8 cellular contexts compared by ENCODE assay signal in the genomic region with DNA sequence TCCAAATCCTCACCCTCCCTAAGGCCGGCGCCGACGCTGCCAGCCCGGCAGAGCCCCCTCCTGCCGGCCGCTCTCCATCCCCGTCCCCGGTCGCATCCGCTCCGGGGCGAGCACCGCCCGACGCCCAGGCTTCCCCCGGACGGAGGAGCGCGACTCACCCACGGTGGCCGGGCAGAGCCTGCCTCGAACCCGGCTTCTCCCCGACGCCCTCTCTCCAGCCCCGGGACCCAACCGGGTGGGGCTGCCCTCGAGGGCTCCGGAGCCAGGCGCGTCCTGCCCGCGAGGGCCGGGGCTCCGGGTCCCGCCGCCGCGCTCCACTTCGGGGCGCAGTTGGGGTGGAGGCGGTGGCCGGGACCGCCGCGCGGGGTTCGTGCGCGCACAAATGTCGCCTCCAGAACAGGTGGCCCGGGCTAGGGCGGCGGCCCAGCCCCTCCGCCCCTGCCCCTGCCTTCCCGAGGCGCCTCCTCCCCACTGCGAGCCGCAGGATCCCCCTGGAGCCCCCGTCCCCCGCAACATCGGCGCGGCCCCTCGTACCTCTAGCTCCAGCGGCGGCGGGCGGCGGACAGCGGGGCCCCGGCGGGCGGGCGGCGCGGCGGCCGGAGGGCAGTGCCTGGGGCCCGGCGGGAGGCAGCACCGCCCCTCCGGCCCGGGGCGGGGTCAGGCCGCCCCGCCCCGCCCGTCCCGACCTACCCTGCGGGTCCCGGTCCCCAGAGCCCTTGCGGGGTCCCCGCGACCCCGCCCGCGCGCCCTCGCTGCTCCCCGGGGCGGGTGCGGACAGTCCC. TPM values are rescaled to one million over a fixed set of nuclear protein-coding genes. Genes with fewer than 3 reads are reported as not detected.
A peak's percentile ranks its signal among the peaks of the same experiment; 100 is the strongest.
DNase-seq lines count a peak whose midpoint lies in the region; ATAC-seq, FAIRE-seq and TF ChIP-seq lines count a peak whose summit lies in the region.

Gene A4GALT (minus strand): TSS at position 608 of the 782 bp plus-strand sequence. CDS start 26,919 bp downstream, outside the sequence.

- no peak for FAIRE-seq in HTR-8/SVneo (lab: Jason Lieb, UNC)

- ATAC-seq in effector memory CD8-positive, alpha-beta T cell (replicated peaks), result peak; percentile 29
- ATAC-seq in HG02973 (IDR thresholded peaks at IDR 0.05; ENCODE audit: unreplicated experiment) (no peak), HG03571 (IDR thresholded peaks at IDR 0.05; ENCODE audit: unreplicated experiment) (no peak)

- H3K79me2 ChIP-seq in OCI-LY7 (ENCODE audit: insufficient read depth, low read depth, low read length), result peaks cover 48% of the 10 kb centered on the region

- H3K36me3 Mint-ChIP-seq in effector memory CD8-positive, alpha-beta T cell (ENCODE audit: insufficient read depth), result no peaks in the 10 kb centered on the region
- no peaks in the 10 kb centered on the region for H3K36me3 Mint-ChIP-seq in mesothelial cell of epicardium

- TF ChIP-seq CTCF in GM12875 (IDR thresholded peaks at IDR 0.05; ENCODE audit: borderline replicate concordance, insufficient read depth, low read depth, low read length) (0 out of 2 replicates have a peak, but pooled peaks have one; percentile 1), OCI-LY7 (conservative IDR thresholded peaks at IDR 0.05; ENCODE audit: low read length) (no peak; the same call in 1 of the 2 replicates), mesothelial cell of epicardium (IDR thresholded peaks at IDR 0.05; ENCODE audit: unreplicated experiment) (no peak), uterus (IDR thresholded peaks at IDR 0.05) (no peak)

- peaks cover 71 to 84% of the 10 kb centered on the region in 2 donors for H3K27me3 Mint-ChIP-seq in effector memory CD8-positive, alpha-beta T cell
- peaks cover 62% of the 10 kb centered on the region for H3K27me3 Mint-ChIP-seq in mesothelial cell of epicardium (ENCODE audit: low read depth)

- H3K27ac ChIP-seq in OCI-LY7 (ENCODE audit: low read depth, low read length, poor library complexity, severe bottlenecking), result peak within 1 kb of the TSS; percentile 97
- H3K27ac ChIP-seq in uterus, result peak within 1 kb of the TSS; percentile 82 to 97

- H3K9me3 Mint-ChIP-seq in effector memory CD8-positive, alpha-beta T cell, result no peaks in the 10 kb centered on the region
- H3K9me3 Mint-ChIP-seq in mesothelial cell of epicardium, result no peaks in the 10 kb centered on the region

- POLR2A ChIA-PET in OCI-LY7 (lab: Charles Lee), result interaction anchor here (0.6 kb wide), 2 partner anchors 65 to 78 kb away, joined by 3 read pairs; no protein-coding TSS in a partner anchor

- H3K4me3 Mint-ChIP-seq in effector memory CD8-positive, alpha-beta T cell, result peak within 1 kb of the TSS; percentile 71 to 81
- H3K4me3 Mint-ChIP-seq in mesothelial cell of epicardium, result peak within 1 kb of the TSS; percentile 64

- H3K27me3 ChIP-seq in uterus, result no peaks in the 10 kb centered on the region

- no peaks in the 10 kb centered on the region for H3K9me3 ChIP-seq in OCI-LY7 (ENCODE audit: low read length)
- no peaks in the 10 kb centered on the region for H3K9me3 ChIP-seq in uterus

- peak within 1 kb of the TSS; percentile 75 for H2AFZ ChIP-seq in OCI-LY7 (ENCODE audit: low read length)

- peaks cover 14 to 16% of the 10 kb centered on the region in 2 donors for H3K4me1 Mint-ChIP-seq in effector memory CD8-positive, alpha-beta T cell (ENCODE audit: low read depth in 2 of 2)
- peaks cover 26% of the 10 kb centered on the region for H3K4me1 Mint-ChIP-seq in mesothelial cell of epicardium

- no peak within 1 kb of the TSS for H3K27ac Mint-ChIP-seq in effector memory CD8-positive, alpha-beta T cell
- no peak within 1 kb of the TSS for H3K27ac Mint-ChIP-seq in mesothelial cell of epicardium

- CTCF ChIA-PET in OCI-LY7 (lab: Charles Lee; ENCODE audit: unreplicated experiment), result interaction anchor here (0.5 to 1.2 kb wide), 4 partner anchors 14 to 1665 kb away, joined by 3 to 8 read pairs (median 3); no protein-coding TSS in a partner anchor

- H3K4me3 ChIP-seq in GM12875 (ENCODE audit: low read depth, low read length), result peak within 1 kb of the TSS; percentile 92
- peak within 1 kb of the TSS; percentile 83 for H3K4me3 ChIP-seq in OCI-LY7 (ENCODE audit: low read depth, low read length, poor library complexity, severe bottlenecking)
- H3K4me3 ChIP-seq in uterus, result peak within 1 kb of the TSS; percentile 45 to 69

- peak in 1 of 2 donors; percentile 26 for TF ChIP-seq POLR2A in uterus (IDR thresholded peaks at IDR 0.05)

- no peaks in the 10 kb centered on the region for H3K9me2 ChIP-seq in OCI-LY7 (ENCODE audit: insufficient read depth, low read length)

- peak within 1 kb of the TSS; percentile 98 for H3K4me2 ChIP-seq in OCI-LY7 (ENCODE audit: low read length)

- DNase-seq in OCI-LY7 (ENCODE audit: low spot score) (peak; percentile 61), mesothelial cell of epicardium (ENCODE audit: low spot score in 2 of 2, unreplicated experiment in 2 of 2) (no peak), uterus (no peak), HTR-8/SVneo (ENCODE audit: insufficient read length, low spot score) (no peak)
- no peak for DNase-seq in effector memory CD8-positive, alpha-beta T cell

- BruUV-seq in OCI-LY7 (replicated peaks; lab: Mats Ljungman, UMichigan), result no TSS peak

- intact Hi-C loops in OCI-LY7 (cut with micrococcal nuclease; ENCODE audit: unreplicated experiment) (no loop called here), uterus (cut with DNase I; ENCODE audit: low total_unique reads) (loop anchor here (5.0 kb wide), 1 partner anchor 58 kb away; no protein-coding TSS in a partner anchor)

- H3K4me1 ChIP-seq in OCI-LY7 (ENCODE audit: insufficient read depth, low read length, poor library complexity, severe bottlenecking), result peaks cover 70% of the 10 kb centered on the region
- peaks cover 0 to 8% of the 10 kb centered on the region in 2 donors for H3K4me1 ChIP-seq in uterus

- H4K20me1 ChIP-seq in OCI-LY7 (ENCODE audit: insufficient read depth, low read length), result no peaks in the 10 kb centered on the region; the same call in 1 of the 2 replicates

- H3K36me3 ChIP-seq in OCI-LY7 (ENCODE audit: insufficient read depth, low read length) (no peaks in the 10 kb centered on the region; the same call in 1 of the 2 replicates), uterus (no peaks in the 10 kb centered on the region)

RNA-seq across cellular contexts. Expression of gene A4GALT, which starts in this region (rescaled TPM):
- 48.9 and 61.5 TPM in 2 replicates for total RNA-seq in OCI-LY7 (2014; rRNA removed; shearing (Covaris generic))
- total RNA-seq in OCI-LY7 (2022) (40.5 and 56.0 TPM in 2 replicates), mesothelial cell of epicardium (0.67 to 0.84 TPM (median 0.82 TPM) in 3 replicates), uterus (10 to 100 TPM in 3 of 4 donors, 1 to 10 TPM in 1; 4.4 to 100.0 (median 19.6) TPM)
